In the genomic region with DNA sequence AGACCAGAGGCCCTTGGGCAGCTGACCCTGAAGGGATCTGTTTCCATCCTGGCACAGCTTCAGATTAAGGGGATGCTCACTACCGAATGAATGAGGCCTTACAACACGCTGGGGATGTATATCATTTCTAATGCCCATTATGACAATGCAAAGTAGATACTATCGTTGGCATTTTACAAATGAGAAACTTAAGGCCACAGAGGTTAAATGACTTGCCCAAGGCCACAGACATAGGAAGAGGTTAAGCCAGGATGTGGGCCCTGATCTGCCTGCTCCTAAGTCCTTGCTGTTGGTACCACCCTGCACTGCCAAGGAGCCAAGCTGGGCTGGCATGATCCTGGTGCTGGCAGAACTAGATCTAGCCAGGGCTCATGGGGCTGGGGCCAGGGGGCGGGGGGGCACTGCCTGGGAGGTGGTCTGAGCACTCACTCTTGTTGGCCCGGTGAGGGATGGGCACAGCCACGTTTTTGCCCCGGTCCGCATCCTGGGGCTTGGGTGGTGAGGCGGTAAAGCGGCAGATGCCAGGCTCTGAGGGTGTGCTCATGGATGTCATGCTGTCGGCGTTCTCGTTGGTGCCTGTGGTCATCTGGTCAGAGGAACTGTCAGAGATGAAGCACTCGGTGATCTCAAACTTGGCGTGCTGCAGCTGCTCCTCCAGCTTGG, we compare ENCODE assay signal across 21 cellular contexts.
"Had no signal": no experiment of that assay in that cellular context is flagged by ENCODE, and none has a peak within 500 bp of the region (broad histone marks: within the 10 kb centered on the region; RNA-seq: fewer than 3 reads in every experiment).

No MANE protein-coding gene starts in this region.

- DNase-seq: activated CD4-positive, alpha-beta T cell treated with anti-CD3 and anti-CD28 coated beads, Interleukin-2, amount 10 ng/mL, durations not matched to agents 24 days and 14 days; activated CD8-positive, alpha-beta memory T cell treated with anti-CD3 and anti-CD28 coated beads, Interleukin-2, amount 50 U/mL, for 4 hours; activated CD8-positive, alpha-beta T cell treated with anti-CD3 and anti-CD28 coated beads for 36 hours; activated effector memory CD4-positive, alpha-beta T cell treated with anti-CD3 and anti-CD28 coated beads, Interleukin-2, amount 50 U/mL, for 16 hours; activated T-cell treated with anti-CD3 and anti-CD28 coated beads, Interleukin-2, amount 50 U/mL, for 4 hours; adrenal gland; colonic mucosa; heart left ventricle; kidney glomerular epithelial cell; left ventricle myocardium superior; stimulated activated naive CD4-positive, alpha-beta T cell; T1000; tibial artery; uterus had no signal

- H3K27me3 ChIP-seq: adrenal gland, colonic mucosa, heart left ventricle, uterus had no signal

- H3K27ac Mint-ChIP-seq: activated CD4-positive, alpha-beta T cell treated with anti-CD3 and anti-CD28 coated beads, Interleukin-2, amount 10 ng/mL, durations not matched to agents 24 days and 14 days; activated CD8-positive, alpha-beta T cell treated with anti-CD3 and anti-CD28 coated beads for 36 hours; memory B cell had no signal

- H3K36me3 ChIP-seq: adrenal gland, colonic mucosa, tibial artery, uterus had no signal

- H3K4me1 Mint-ChIP-seq: activated CD4-positive, alpha-beta T cell treated with anti-CD3 and anti-CD28 coated beads, Interleukin-2, amount 10 ng/mL, durations not matched to agents 24 days and 14 days; memory B cell had no signal

- H3K9me3 Mint-ChIP-seq: activated CD4-positive, alpha-beta T cell treated with anti-CD3 and anti-CD28 coated beads, Interleukin-2, amount 10 ng/mL, durations not matched to agents 24 days and 14 days; activated CD8-positive, alpha-beta T cell treated with anti-CD3 and anti-CD28 coated beads for 36 hours; activated naive CD4-positive, alpha-beta T cell treated with anti-CD3 and anti-CD28 coated beads, Interleukin-2, amount 50 U/mL, for 72 hours; activated T-cell treated with anti-CD3 and anti-CD28 coated beads, Interleukin-2, amount 50 U/mL, for 4 hours; memory B cell; naive thymus-derived CD8-positive, alpha-beta T cell had no signal

- H3K36me3 Mint-ChIP-seq: activated naive CD4-positive, alpha-beta T cell treated with anti-CD3 and anti-CD28 coated beads, Interleukin-2, amount 50 U/mL, for 72 hours; memory B cell; naive thymus-derived CD8-positive, alpha-beta T cell had no signal

- H3K27ac ChIP-seq: adrenal gland, colonic mucosa, gastroesophageal sphincter, heart left ventricle, tibial artery, uterus had no signal

- H3K4me3 ChIP-seq: adrenal gland, colonic mucosa, gastroesophageal sphincter, heart left ventricle, tibial artery, uterus had no signal

- H3K4me1 ChIP-seq: adrenal gland, colonic mucosa, uterus had no signal

- ATAC-seq: activated CD8-positive, alpha-beta T cell treated with anti-CD3 and anti-CD28 coated beads for 36 hours; activated naive CD4-positive, alpha-beta T cell treated with anti-CD3 and anti-CD28 coated beads, Interleukin-2, amount 50 U/mL, for 72 hours; activated T-cell treated with anti-CD3 and anti-CD28 coated beads, Interleukin-2, amount 50 U/mL, for 4 hours; esophagus mucosa; gastroesophageal sphincter; heart left ventricle; left ventricle myocardium superior; naive thymus-derived CD8-positive, alpha-beta T cell; sciatic nerve; SK-N-SH treated with all-trans-retinoic acid at 6 μM for 48 hours had no signal

- H3K4me3 Mint-ChIP-seq: activated CD4-positive, alpha-beta T cell treated with anti-CD3 and anti-CD28 coated beads, Interleukin-2, amount 10 ng/mL, durations not matched to agents 24 days and 14 days; activated CD8-positive, alpha-beta T cell treated with anti-CD3 and anti-CD28 coated beads for 36 hours; activated T-cell treated with anti-CD3 and anti-CD28 coated beads, Interleukin-2, amount 50 U/mL, for 4 hours; memory B cell; naive thymus-derived CD8-positive, alpha-beta T cell had no signal
